Comparison of ENCODE assay signal across 34 cellular contexts in genomic region chr20:47993817-47994216, GRCh38.
"Had no signal": no experiment of that assay in that cellular context is flagged by ENCODE, and none has a peak within 500 bp of the region (broad histone marks: within the 10 kb centered on the region; RNA-seq: fewer than 3 reads in every experiment).

No MANE protein-coding gene starts in this region.

- H3K27me3 Mint-ChIP-seq: activated naive CD8-positive, alpha-beta T cell had no signal

- H3K27me3 ChIP-seq: brain microvascular endothelial cell, esophagus squamous epithelium, gastroesophageal sphincter had no signal

- H3K27ac ChIP-seq: brain microvascular endothelial cell, gastroesophageal sphincter, heart right ventricle, WERI-Rb-1 had no signal

- DNase-seq: activated B cell treated with CpG ODN at 0.5 μM for 24 hours; activated CD4-positive, alpha-beta T cell treated with anti-CD3 and anti-CD28 coated beads for 48 hours; activated CD4-positive, alpha-beta T cell treated with anti-CD3 and anti-CD28 coated beads, Interleukin-2, amount 50 U/mL, for 1 hour; activated CD4-positive, alpha-beta T cell treated with anti-CD3 and anti-CD28 coated beads, Interleukin-2, amount 50 U/mL, for 48 hours; activated CD8-positive, alpha-beta memory T cell treated with anti-CD3 and anti-CD28 coated beads for 24 hours; activated CD8-positive, alpha-beta T cell treated with anti-CD3 and anti-CD28 coated beads for 36 hours; activated effector memory CD4-positive, alpha-beta T cell treated with Interleukin-2 at 50 U/mL for 16 hours; activated gamma-delta T cell treated with Interleukin-2 at 50 U/mL for 16 hours; activated naive CD4-positive, alpha-beta T cell treated with anti-CD3 and anti-CD28 coated beads, Interleukin-2, amount 50 U/mL, for 16 hours; activated naive CD4-positive, alpha-beta T cell treated with Interleukin-2 at 50 U/mL for 16 hours; activated T-cell treated with anti-CD3 and anti-CD28 coated beads, Interleukin-2, amount 50 U/mL, for 4 hours; amniotic stem cell; anterior cingulate cortex; brain microvascular endothelial cell; cortex of kidney; dermis blood vessel endothelial cell; effector CD4-positive, alpha-beta T cell; effector memory CD8-positive, alpha-beta T cell; esophagus squamous epithelium; foreskin melanocyte; heart right ventricle; T-helper 17 cell; T1000; WERI-Rb-1 had no signal

- H3K4me3 ChIP-seq: esophagus squamous epithelium, gastroesophageal sphincter, heart right ventricle had no signal

- H3K27ac Mint-ChIP-seq: activated B cell treated with CpG ODN at 0.5 μM for 24 hours; activated CD8-positive, alpha-beta T cell treated with anti-CD3 and anti-CD28 coated beads for 36 hours; activated naive CD8-positive, alpha-beta T cell; activated T-helper 17 cell treated with anti-CD3 and anti-CD28 coated beads, Interleukin-2, amount 50 U/mL, for 72 hours; effector memory CD8-positive, alpha-beta T cell; T-helper 17 cell; T-helper 2 cell treated with Interferon-gamma antibody and Interleukin-4, amounts not matched to agents 5 μg/mL and 100 μg/mL, for 36 hours had no signal

- FAIRE-seq: astrocyte, bronchial epithelial cell, endometrium, endothelial cell of umbilical vein had no signal

- ATAC-seq: activated CD4-positive, CD25-positive, alpha-beta regulatory T cell treated with anti-CD3 and anti-CD28 coated beads, Interleukin-2, amount 50 U/mL, for 24 hours; activated CD8-positive, alpha-beta T cell treated with anti-CD3 and anti-CD28 coated beads for 36 hours; activated T-cell treated with anti-CD3 and anti-CD28 coated beads, Interleukin-2, amount 50 U/mL, for 4 hours; activated T-helper 17 cell treated with anti-CD3 and anti-CD28 coated beads, Interleukin-2, amount 50 U/mL, for 72 hours; effector memory CD8-positive, alpha-beta T cell; gastroesophageal sphincter; heart right ventricle; T-helper 17 cell had no signal

- H3K9me3 Mint-ChIP-seq: activated T-cell treated with anti-CD3 and anti-CD28 coated beads, Interleukin-2, amount 50 U/mL, for 4 hours; activated T-helper 17 cell treated with anti-CD3 and anti-CD28 coated beads, Interleukin-2, amount 50 U/mL, for 72 hours; central memory CD8-positive, alpha-beta T cell; effector memory CD8-positive, alpha-beta T cell; T-helper 2 cell treated with Interferon-gamma antibody and Interleukin-4, amounts not matched to agents 5 μg/mL and 100 μg/mL, for 36 hours had no signal

- H3K4me1 ChIP-seq: heart right ventricle had no signal

- H3K4me3 Mint-ChIP-seq: activated B cell treated with CpG ODN at 0.5 μM for 24 hours; activated CD8-positive, alpha-beta T cell treated with anti-CD3 and anti-CD28 coated beads for 36 hours; activated naive CD8-positive, alpha-beta T cell; activated T-cell treated with anti-CD3 and anti-CD28 coated beads, Interleukin-2, amount 50 U/mL, for 4 hours; activated T-helper 17 cell treated with anti-CD3 and anti-CD28 coated beads, Interleukin-2, amount 50 U/mL, for 72 hours; central memory CD8-positive, alpha-beta T cell; effector memory CD8-positive, alpha-beta T cell; T-helper 17 cell; T-helper 2 cell treated with Interferon-gamma antibody and Interleukin-4, amounts not matched to agents 5 μg/mL and 100 μg/mL, for 36 hours had no signal

- H3K36me3 ChIP-seq: brain microvascular endothelial cell, esophagus squamous epithelium, gastroesophageal sphincter, heart right ventricle, WERI-Rb-1 had no signal

- H3K36me3 Mint-ChIP-seq: activated naive CD8-positive, alpha-beta T cell had no signal

- H3K4me1 Mint-ChIP-seq: activated T-helper 17 cell treated with anti-CD3 and anti-CD28 coated beads, Interleukin-2, amount 50 U/mL, for 72 hours; central memory CD8-positive, alpha-beta T cell; T-helper 17 cell had no signal
